10 cellular contexts compared by ENCODE assay signal in the genomic region with DNA sequence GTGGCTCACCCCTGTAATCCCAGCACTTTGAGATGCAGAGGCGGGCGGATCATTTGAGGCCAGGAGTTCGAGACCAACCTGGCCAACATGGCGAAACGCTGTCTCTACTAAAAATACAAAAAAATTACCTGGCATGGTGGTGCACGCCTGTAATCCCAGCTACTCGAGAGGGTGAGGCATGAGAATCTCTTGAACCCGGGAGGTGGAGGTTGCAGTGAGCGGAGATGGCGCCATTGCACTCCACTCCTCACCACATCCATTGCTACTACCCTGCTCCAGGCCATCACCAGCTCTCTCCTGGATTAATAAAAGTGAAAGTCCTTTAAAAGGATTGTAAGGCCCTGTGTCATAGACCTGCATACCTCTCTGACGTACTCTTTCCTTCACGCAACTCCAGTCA.
DNase-seq lines count a peak whose midpoint lies in the region; ATAC-seq and TF ChIP-seq lines count a peak whose summit lies in the region.
"Had no signal": no experiment of that assay in that cellular context is flagged by ENCODE, and none has a peak within 500 bp of the region (broad histone marks: within the 10 kb centered on the region; RNA-seq: fewer than 3 reads in every experiment).

No MANE protein-coding gene starts in this region.

- H3K9me3 ChIP-seq in BE2C, result no peaks in the 10 kb centered on the region
- no peaks in the 10 kb centered on the region for H3K9me3 ChIP-seq in naive thymus-derived CD4-positive, alpha-beta T cell (ENCODE audit: control insufficient read depth in 2 of 3, low read length in 3 of 3)

- H3K4me1 Mint-ChIP-seq in MCF 10A (ENCODE audit: insufficient read depth, unreplicated experiment), result peaks cover 32% of the 10 kb centered on the region
- H3K4me1 Mint-ChIP-seq in naive thymus-derived CD4-positive, alpha-beta T cell, result peaks cover 35 to 69% (median 55%) of the 10 kb centered on the region in 7 donors

- H3K4me1 ChIP-seq in BE2C, result no peaks in the 10 kb centered on the region
- peaks cover 33% of the 10 kb centered on the region in 2 donors for H3K4me1 ChIP-seq in naive thymus-derived CD4-positive, alpha-beta T cell (ENCODE audit: control insufficient read depth in 2 of 2, insufficient read depth in 2 of 2, low read length in 2 of 2)

- DNase-seq in BE2C (no peak), MCF 10A (ENCODE audit: unreplicated experiment) (no peak), iPS-NIHi11 (ENCODE audit: low spot score) (no peak)
- DNase-seq in Jurkat, Clone E6-1 (ENCODE audit: low read depth, low spot score), result no peak
- DNase-seq in naive thymus-derived CD4-positive, alpha-beta T cell, result no peak
- DNase-seq in stimulated activated CD4-positive, alpha-beta T cell treated with anti-CD3 and anti-CD28 coated beads, Interleukin-4, amount 100 ng/mL, for 4 hours, result no peak
- DNase-seq: activated effector memory CD4-positive, alpha-beta T cell treated with anti-CD3 and anti-CD28 coated beads, Interleukin-2, amount 50 U/mL, for 16 hours; stimulated activated naive CD4-positive, alpha-beta T cell had no signal

- peak overlapping the region; percentile 82 for H3K27ac ChIP-seq in naive thymus-derived CD4-positive, alpha-beta T cell (ENCODE audit: low read depth, low read length)

- CTCF ChIA-PET in MCF 10A (lab: Yijun Ruan, JAX), result interaction anchor here (0.6 to 1.5 kb wide), 7 partner anchors 10 to 587 kb away, joined by 3 to 7 read pairs (median 4); no protein-coding TSS in a partner anchor
- CTCF ChIA-PET in naive thymus-derived CD4-positive, alpha-beta T cell (lab: Charles Lee), result interaction anchor here (0.6 kb wide), 1 partner anchor 1033 kb away, joined by 3 read pairs; no protein-coding TSS in a partner anchor

- peak overlapping the region; percentile 93 for H3K4me3 Mint-ChIP-seq in MCF 10A (ENCODE audit: unreplicated experiment)
- H3K4me3 Mint-ChIP-seq in naive thymus-derived CD4-positive, alpha-beta T cell, result peak overlapping the region; percentile 83 to 100 (median 96)

- POLR2A ChIA-PET in MCF 10A (lab: Yijun Ruan, JAX), result interaction anchor here (0.7 to 2.8 kb wide), 8 partner anchors 10 to 849 kb away, joined by 3 to 22 read pairs (median 4); partner anchors contain the start of genes ELP2, RPRD1A and SLC39A6
- POLR2A ChIA-PET in naive thymus-derived CD4-positive, alpha-beta T cell (lab: Charles Lee), result interaction anchor here (1.1 to 3.5 kb wide), 2 partner anchors 93 to 156 kb away, joined by 3 to 16 read pairs; partner anchors contain the start of genes ELP2 and RPRD1A

- no peak for ATAC-seq in naive thymus-derived CD4-positive, alpha-beta T cell
- ATAC-seq in HG02884 (IDR thresholded peaks at IDR 0.05; ENCODE audit: unreplicated experiment), result no peak
- ATAC-seq in HG03159 (IDR thresholded peaks at IDR 0.05; ENCODE audit: unreplicated experiment), result no peak

- no peaks in the 10 kb centered on the region for H3K27me3 Mint-ChIP-seq in MCF 10A (ENCODE audit: insufficient read depth, unreplicated experiment)
- H3K27me3 Mint-ChIP-seq in naive thymus-derived CD4-positive, alpha-beta T cell, result no peaks in the 10 kb centered on the region

- no TSS peak for BruUV-seq in MCF 10A (replicated peaks; lab: Mats Ljungman, UMichigan)

- intact Hi-C loops in MCF 10A (cut with micrococcal nuclease), result no loop called here
- intact Hi-C loops in naive thymus-derived CD4-positive, alpha-beta T cell (cut with micrococcal nuclease), result loop anchor here (2.0 to 5.0 kb wide), 4 partner anchors 391 to 1111 kb away; partner anchors contain the start of gene ZNF24 (in 1 of the 2)

- H3K4me3 ChIP-seq in BE2C (ENCODE audit: low read depth, low read length), result peak overlapping the region; percentile 88
- H3K4me3 ChIP-seq in Jurkat, Clone E6-1 (ENCODE audit: low read length), result peak overlapping the region; percentile 95
- H3K4me3 ChIP-seq in naive thymus-derived CD4-positive, alpha-beta T cell (ENCODE audit: low read length), result no peak overlapping the region

- no peaks in the 10 kb centered on the region for H3K27me3 ChIP-seq in BE2C
- no peaks in the 10 kb centered on the region for H3K27me3 ChIP-seq in naive thymus-derived CD4-positive, alpha-beta T cell (ENCODE audit: control insufficient read depth in 2 of 2, insufficient read depth in 2 of 2, low read length in 2 of 2)

- H3K9me3 Mint-ChIP-seq in MCF 10A (ENCODE audit: unreplicated experiment), result no peaks in the 10 kb centered on the region
- H3K9me3 Mint-ChIP-seq in naive thymus-derived CD4-positive, alpha-beta T cell, result peaks cover 0 to 4% (median 0%) of the 10 kb centered on the region in 11 donors

- H3K27ac Mint-ChIP-seq in MCF 10A (ENCODE audit: low read depth, unreplicated experiment), result peak overlapping the region; percentile 97
- peak overlapping the region; percentile 91 to 99 (median 96) for H3K27ac Mint-ChIP-seq in naive thymus-derived CD4-positive, alpha-beta T cell

- peaks cover 18% of the 10 kb centered on the region for H3K36me3 ChIP-seq in BE2C
- peaks cover 13 to 37% (median 15%) of the 10 kb centered on the region in 3 experiments for H3K36me3 ChIP-seq in naive thymus-derived CD4-positive, alpha-beta T cell (ENCODE audit: control insufficient read depth in 2 of 3, insufficient read depth in 3 of 3, low read length in 3 of 3)

- no peak for TF ChIP-seq CTCF in BE2C (IDR thresholded peaks at IDR 0.05; ENCODE audit: low read depth, low read length)
- no peak for TF ChIP-seq CTCF in MCF 10A (IDR thresholded peaks at IDR 0.05; ENCODE audit: unreplicated experiment)

- H3K36me3 Mint-ChIP-seq in MCF 10A (ENCODE audit: insufficient read depth, unreplicated experiment), result peaks cover 52% of the 10 kb centered on the region
- H3K36me3 Mint-ChIP-seq in naive thymus-derived CD4-positive, alpha-beta T cell, result peaks cover 14 to 37% (median 28%) of the 10 kb centered on the region in 5 donors
